In the genomic region with DNA sequence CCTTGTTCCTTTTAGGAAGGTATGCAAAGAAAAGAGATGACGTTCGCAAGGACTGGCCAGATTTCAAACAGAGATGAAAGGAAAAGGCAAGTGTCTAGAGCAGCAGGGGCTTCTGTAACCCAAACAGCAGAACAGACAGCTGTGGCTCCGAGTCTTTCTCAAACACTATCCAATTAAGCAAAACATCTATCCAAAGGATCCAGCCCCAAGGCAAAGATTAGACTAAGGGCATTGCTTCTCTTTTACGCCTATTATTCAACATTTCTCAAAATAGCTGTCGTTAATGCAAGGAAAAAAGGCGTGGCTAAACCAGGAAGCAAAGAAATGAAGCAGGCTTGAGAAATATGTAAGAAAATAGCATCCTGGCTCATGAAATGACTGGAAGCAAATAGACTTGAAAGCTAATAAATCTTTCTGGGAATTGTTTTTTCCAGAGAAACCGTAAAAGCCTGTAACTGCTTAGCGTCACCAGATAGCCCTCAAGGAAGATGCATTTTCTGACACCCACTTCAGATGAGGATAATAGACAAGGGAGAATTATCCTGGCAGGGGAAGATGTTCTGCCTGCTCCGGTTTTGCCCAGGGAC, we compare ENCODE assay signal across 1 cellular context.
TF ChIP-seq lines count a peak whose summit lies in the region.

No MANE protein-coding gene starts in this region.

TF ChIP-seq in GM23338, 12 proteins besides CTCF, POLR2A, EP300 and RAD21:
- TF ChIP-seq, protein P1, sequence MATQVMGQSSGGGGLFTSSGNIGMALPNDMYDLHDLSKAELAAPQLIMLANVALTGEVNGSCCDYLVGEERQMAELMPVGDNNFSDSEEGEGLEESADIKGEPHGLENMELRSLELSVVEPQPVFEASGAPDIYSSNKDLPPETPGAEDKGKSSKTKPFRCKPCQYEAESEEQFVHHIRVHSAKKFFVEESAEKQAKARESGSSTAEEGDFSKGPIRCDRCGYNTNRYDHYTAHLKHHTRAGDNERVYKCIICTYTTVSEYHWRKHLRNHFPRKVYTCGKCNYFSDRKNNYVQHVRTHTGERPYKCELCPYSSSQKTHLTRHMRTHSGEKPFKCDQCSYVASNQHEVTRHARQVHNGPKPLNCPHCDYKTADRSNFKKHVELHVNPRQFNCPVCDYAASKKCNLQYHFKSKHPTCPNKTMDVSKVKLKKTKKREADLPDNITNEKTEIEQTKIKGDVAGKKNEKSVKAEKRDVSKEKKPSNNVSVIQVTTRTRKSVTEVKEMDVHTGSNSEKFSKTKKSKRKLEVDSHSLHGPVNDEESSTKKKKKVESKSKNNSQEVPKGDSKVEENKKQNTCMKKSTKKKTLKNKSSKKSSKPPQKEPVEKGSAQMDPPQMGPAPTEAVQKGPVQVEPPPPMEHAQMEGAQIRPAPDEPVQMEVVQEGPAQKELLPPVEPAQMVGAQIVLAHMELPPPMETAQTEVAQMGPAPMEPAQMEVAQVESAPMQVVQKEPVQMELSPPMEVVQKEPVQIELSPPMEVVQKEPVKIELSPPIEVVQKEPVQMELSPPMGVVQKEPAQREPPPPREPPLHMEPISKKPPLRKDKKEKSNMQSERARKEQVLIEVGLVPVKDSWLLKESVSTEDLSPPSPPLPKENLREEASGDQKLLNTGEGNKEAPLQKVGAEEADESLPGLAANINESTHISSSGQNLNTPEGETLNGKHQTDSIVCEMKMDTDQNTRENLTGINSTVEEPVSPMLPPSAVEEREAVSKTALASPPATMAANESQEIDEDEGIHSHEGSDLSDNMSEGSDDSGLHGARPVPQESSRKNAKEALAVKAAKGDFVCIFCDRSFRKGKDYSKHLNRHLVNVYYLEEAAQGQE (IDR thresholded peaks at IDR 0.05; ENCODE audit: unreplicated experiment), result no peak
- TF ChIP-seq EZH2 (IDR thresholded peaks at IDR 0.05; ENCODE audit: low read depth, unreplicated experiment) (no peak), POLR2AphosphoS5 (IDR thresholded peaks at IDR 0.05; ENCODE audit: low read depth) (no peak), JUNB (IDR thresholded peaks at IDR 0.05; ENCODE audit: unreplicated experiment) (no peak), ETS1 (IDR thresholded peaks at IDR 0.05) (no peak), ZNF462 (CRISPR knock-in tag; IDR thresholded peaks at IDR 0.05) (no peak), CREB1 (CRISPR knock-in tag; IDR thresholded peaks at IDR 0.05; ENCODE audit: low read depth) (no peak), ZNF331 (CRISPR knock-in tag; IDR thresholded peaks at IDR 0.05; ENCODE audit: low read depth) (no peak), STAT1 (IDR thresholded peaks at IDR 0.05; ENCODE audit: unreplicated experiment) (no peak)
